ENCODE assay signal across 25 cellular contexts in the genomic region with DNA sequence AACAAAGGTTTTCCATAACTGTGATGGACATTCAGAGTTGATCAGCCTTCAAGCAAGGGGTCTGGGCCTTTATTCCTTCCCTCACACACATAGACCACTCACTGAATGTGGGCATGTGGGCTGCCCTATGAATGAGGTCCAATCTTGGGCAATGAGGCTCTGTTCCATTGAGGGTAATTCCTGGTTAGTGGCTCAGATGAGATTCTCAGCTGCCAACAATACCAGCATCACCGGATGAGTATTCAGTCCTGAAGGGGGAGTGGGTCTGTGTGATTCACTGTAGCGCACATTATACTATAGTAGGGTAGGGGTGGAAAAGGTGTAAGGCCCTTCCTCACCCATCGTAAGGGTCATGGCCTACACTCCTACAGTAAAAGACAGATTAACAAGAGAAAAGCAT.
"Had no signal": no experiment of that assay in that cellular context is flagged by ENCODE, and none has a peak within 500 bp of the region (broad histone marks: within the 10 kb centered on the region; RNA-seq: fewer than 3 reads in every experiment).

No MANE protein-coding gene starts in this region.

- H3K27ac ChIP-seq: ascending aorta, breast epithelium, cardiac muscle cell, colonic mucosa had no signal

- H3K4me3 ChIP-seq: ascending aorta, breast epithelium, cardiac muscle cell, colonic mucosa had no signal

- H3K9me3 ChIP-seq: ascending aorta, breast epithelium, colonic mucosa had no signal

- H3K36me3 ChIP-seq: ascending aorta, breast epithelium, cardiac muscle cell, colonic mucosa had no signal

- H3K27me3 ChIP-seq: ascending aorta, breast epithelium, cardiac muscle cell, colonic mucosa had no signal

- H3K4me1 ChIP-seq: ascending aorta, breast epithelium, colonic mucosa had no signal

- ATAC-seq: activated naive CD4-positive, alpha-beta T cell treated with anti-CD3 and anti-CD28 coated beads, Interleukin-2, amount 50 U/mL, for 72 hours; activated T-cell treated with anti-CD3 and anti-CD28 coated beads, Interleukin-2, amount 50 U/mL, for 72 hours; WTC11 had no signal

- DNase-seq: activated CD4-positive, alpha-beta memory T cell treated with anti-CD3 and anti-CD28 coated beads, Interleukin-2, amount 10 ng/mL, durations not matched to agents 7 days and 5 days; activated CD4-positive, alpha-beta T cell treated with anti-CD3 and anti-CD28 coated beads for 1 hour; activated CD4-positive, alpha-beta T cell treated with anti-CD3 and anti-CD28 coated beads for 4 hours; activated CD4-positive, alpha-beta T cell treated with anti-CD3 and anti-CD28 coated beads, Interleukin-2, amount 10 ng/mL, durations not matched to agents 7 days and 5 days; activated CD4-positive, alpha-beta T cell treated with anti-CD3 and anti-CD28 coated beads, Interleukin-2, amount 50 U/mL, for 4 hours; activated CD8-positive, alpha-beta memory T cell treated with anti-CD3 and anti-CD28 coated beads, Interleukin-2, amount 50 U/mL, for 48 hours; activated gamma-delta T cell; activated naive CD4-positive, alpha-beta T cell; activated naive CD4-positive, alpha-beta T cell treated with anti-CD3 and anti-CD28 coated beads, Interleukin-2, amount 10 ng/mL, durations not matched to agents 7 days and 5 days; activated naive CD8-positive, alpha-beta T cell treated with anti-CD3 and anti-CD28 coated beads, Interleukin-2, amount 10 ng/mL, durations not matched to agents 7 days and 5 days; activated T-cell treated with anti-CD3 and anti-CD28 coated beads for 4 hours; activated T-cell treated with anti-CD3 and anti-CD28 coated beads, Interleukin-2, amount 50 U/mL, for 24 hours; activated T-cell treated with anti-CD3 and anti-CD28 coated beads, Interleukin-2, amount 50 U/mL, for 72 hours; central memory CD4-positive, alpha-beta T cell; cerebellar nuclear complex; colonic mucosa; effector CD8-positive, alpha-beta T cell; foreskin fibroblast; head of caudate nucleus; T-helper 2 cell had no signal
